ENCODE assay signal across 24 cellular contexts in the genomic region with DNA sequence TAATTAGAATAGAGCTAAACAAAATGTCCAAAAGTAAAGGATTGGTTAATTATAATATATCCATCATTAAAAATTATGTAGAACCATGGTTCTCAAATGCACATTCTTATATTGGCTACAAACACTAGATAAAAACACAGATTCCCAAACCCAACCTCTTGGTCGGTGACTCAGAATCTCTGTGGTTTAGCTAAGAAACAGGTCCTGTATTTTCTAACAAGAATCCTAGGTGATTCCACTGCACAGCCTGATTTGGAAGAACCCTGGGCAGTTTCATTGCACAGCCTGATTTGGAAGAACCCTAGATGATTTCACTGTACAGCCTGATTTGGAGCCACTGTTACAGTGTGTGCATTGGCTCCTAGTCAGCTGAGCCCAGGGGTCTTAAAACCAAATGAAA.
DNase-seq lines count a peak whose midpoint lies in the region; FAIRE-seq and TF ChIP-seq lines count a peak whose summit lies in the region.
"Had no signal": no experiment of that assay in that cellular context is flagged by ENCODE, and none has a peak within 500 bp of the region (broad histone marks: within the 10 kb centered on the region; RNA-seq: fewer than 3 reads in every experiment).

No MANE protein-coding gene starts in this region.

- no TSS peak for BruUV-seq in mammary epithelial cell (replicated peaks; lab: Mats Ljungman, UMichigan)
- BruUV-seq in A673 (replicated peaks; lab: Mats Ljungman, UMichigan) = no TSS peak

- H3K79me2 ChIP-seq in mammary epithelial cell (ENCODE audit: insufficient read depth, low read length) = no peaks in the 10 kb centered on the region

- no peak overlapping the region for H3K4me3 ChIP-seq in mammary epithelial cell (replicated peaks in 1 of 3; ENCODE audit: insufficient read depth in 1 of 3, low read depth in 2 of 3, low read length in 3 of 3)
- H3K4me3 ChIP-seq in breast epithelium = no peak overlapping the region
- no peak overlapping the region for H3K4me3 ChIP-seq in A673 (ENCODE audit: low read depth, low read length, poor library complexity, severe bottlenecking)
- H3K4me3 ChIP-seq: A549, cardiac muscle cell, esophagus squamous epithelium, heart left ventricle, MG63, tibial artery had no signal

- FAIRE-seq in urothelium cell line (lab: Jason Lieb, UNC) = no peak
- FAIRE-seq: A549, islet of Langerhans had no signal

- no peaks in the 10 kb centered on the region for H3K36me3 ChIP-seq in mammary epithelial cell (ENCODE audit: insufficient read depth, low read length)
- no peaks in the 10 kb centered on the region for H3K36me3 ChIP-seq in breast epithelium
- H3K36me3 ChIP-seq in A673 (ENCODE audit: insufficient read depth, low read length, poor library complexity, severe bottlenecking) = no peaks in the 10 kb centered on the region
- H3K36me3 ChIP-seq: cardiac muscle cell, esophagus squamous epithelium, heart left ventricle, MG63, tibial artery had no signal

- no peaks in the 10 kb centered on the region for H3K27me3 ChIP-seq in mammary epithelial cell (ENCODE audit: insufficient read depth, low read length)
- H3K27me3 ChIP-seq in breast epithelium = no peaks in the 10 kb centered on the region
- no peaks in the 10 kb centered on the region for H3K27me3 ChIP-seq in A673 (replicated peaks; ENCODE audit: insufficient read depth, low read depth, low read length, poor library complexity)
- H3K27me3 ChIP-seq: cardiac muscle cell, esophagus squamous epithelium, heart left ventricle, MG63, tibial artery had no signal

- H3K4me1 ChIP-seq in mammary epithelial cell (ENCODE audit: insufficient read depth, low read length) = peaks cover 32% of the 10 kb centered on the region
- no peaks in the 10 kb centered on the region for H3K4me1 ChIP-seq in breast epithelium
- peaks cover 22% of the 10 kb centered on the region for H3K4me1 ChIP-seq in A673 (ENCODE audit: insufficient read depth, low read length, poor library complexity, severe bottlenecking)

- no peak overlapping the region for H2AFZ ChIP-seq in mammary epithelial cell (ENCODE audit: low read depth, low read length)

- intact Hi-C loops in mammary epithelial cell (cut with micrococcal nuclease) (no loop called here), breast epithelium (cut with DNase I; ENCODE audit: low total_unique reads) (no loop called here), A673 (cut with micrococcal nuclease; ENCODE audit: unreplicated experiment) (no loop called here)

- in situ Hi-C loops in mammary epithelial cell (cut with MboI; ENCODE audit: low sequenced_read_pairs in 2 of 2) = no loop called here

- TF ChIP-seq POLR2A in breast epithelium (IDR thresholded peaks at IDR 0.05) = no peak

- no peak overlapping the region for H3K9ac ChIP-seq in mammary epithelial cell (ENCODE audit: insufficient read depth, low read length)

- POLR2A ChIA-PET in A673 (lab: Charles Lee; ENCODE audit: low non-redundant PET) = no interaction called here

- TF ChIP-seq CTCF in mammary epithelial cell (conservative IDR thresholded peaks at IDR 0.05 in 1 of 2, IDR thresholded peaks at IDR 0.05 in 1 of 2; ENCODE audit: extremely low read depth in 1 of 2, insufficient read depth in 1 of 2, low read depth in 1 of 2, low read length in 2 of 2) (no peak), breast epithelium (IDR thresholded peaks at IDR 0.05) (no peak), A673 (conservative IDR thresholded peaks at IDR 0.05; ENCODE audit: low read depth, low read length) (no peak)

- peak overlapping the region; percentile 50 for H3K27ac ChIP-seq in mammary epithelial cell (ENCODE audit: insufficient read depth, low read depth, low read length)
- H3K27ac ChIP-seq in breast epithelium = no peak overlapping the region
- no peak overlapping the region for H3K27ac ChIP-seq in A673 (ENCODE audit: low read depth, low read length, poor library complexity, severe bottlenecking)
- H3K27ac ChIP-seq: A549, cardiac muscle cell, esophagus squamous epithelium, heart left ventricle, tibial artery, WERI-Rb-1 had no signal

- DNase-seq in mammary epithelial cell (peak; percentile 84), breast epithelium (ENCODE audit: low spot score in 2 of 2) (no peak), amniotic stem cell (lab: John Stamatoyannopoulos, UW) (peak; percentile 22), glomerular visceral epithelial cell (ENCODE audit: extremely low spot score) (peak; percentile 61), urothelium cell line (ENCODE audit: low spot score) (peak; percentile 14), SKM-1 treated with dmso at 0.1 percent for 144 hours (lab: John Stamatoyannopoulos, UW; ENCODE audit: unreplicated experiment) (no peak), A673 (ENCODE audit: low spot score) (no peak), NCI-H82 treated with DMSO at 0.1 percent for 48 hours (lab: John Stamatoyannopoulos, UW; ENCODE audit: unreplicated experiment) (no peak)
- DNase-seq: activated CD4-positive, alpha-beta memory T cell treated with anti-CD3 and anti-CD28 coated beads for 36 hours; activated naive CD4-positive, alpha-beta T cell treated with anti-CD3 and anti-CD28 coated beads, Interleukin-2, amount 50 U/mL, for 16 hours; CD4-positive, alpha-beta T cell; DMS53; esophagus squamous epithelium; heart left ventricle; MG63; midbrain; NCI-H1694 treated with DMSO at 0.1 percent for 48 hours; NCI-H2227 treated with DMSO at 0.1 percent for 48 hours; NK-92 treated with Interleukin-12 subunit alpha and Interleukin-12 subunit beta, amount 100 ng/mL, for 24 hours; tibial artery; WERI-Rb-1 had no signal

- dilution Hi-C loops in mammary epithelial cell (cut with HindIII; ENCODE audit: low sequenced_read_pairs) = no loop called here

- H3K9me3 ChIP-seq in mammary epithelial cell (replicated peaks; ENCODE audit: insufficient read depth, low read length) (no peaks in the 10 kb centered on the region), breast epithelium (no peaks in the 10 kb centered on the region), A673 (ENCODE audit: low read depth, low read length, poor library complexity, severe bottlenecking) (no peaks in the 10 kb centered on the region)
- H3K9me3 ChIP-seq: A549, esophagus squamous epithelium, heart left ventricle, MG63, tibial artery had no signal

- CTCF ChIA-PET in mammary epithelial cell (lab: Charles Lee; ENCODE audit: low non-redundant PET) = no interaction called here
- CTCF ChIA-PET in A673 (lab: Charles Lee) = no interaction called here

- no peaks in the 10 kb centered on the region for H4K20me1 ChIP-seq in mammary epithelial cell (ENCODE audit: insufficient read depth, low read length)

- 7% methylated on average over 1 of the region's 1 CpG for whole genome bisulfite sequencing in mammary epithelial cell (ENCODE audit: low coverage, missing lambda C conversion rate)

- H3K4me2 ChIP-seq in mammary epithelial cell (ENCODE audit: insufficient read depth, low read depth, low read length) = peak overlapping the region; percentile 22
- H3K4me2 ChIP-seq: A549 had no signal

Comparison
In these comparisons a context has a peak if more than half of its experiments do, and no peak if none do; other contexts are left out.
1. DNase-seq: peak in mammary epithelial cell (single experiment), amniotic stem cell (single experiment), glomerular visceral epithelial cell (single experiment) and urothelium cell line (single experiment); none in breast epithelium (0 of 2), SKM-1 treated with dmso at 0.1 percent for 144 hours (single experiment), A673 (single experiment) and NCI-H82 treated with DMSO at 0.1 percent for 48 hours (single experiment).